In the genomic region with DNA sequence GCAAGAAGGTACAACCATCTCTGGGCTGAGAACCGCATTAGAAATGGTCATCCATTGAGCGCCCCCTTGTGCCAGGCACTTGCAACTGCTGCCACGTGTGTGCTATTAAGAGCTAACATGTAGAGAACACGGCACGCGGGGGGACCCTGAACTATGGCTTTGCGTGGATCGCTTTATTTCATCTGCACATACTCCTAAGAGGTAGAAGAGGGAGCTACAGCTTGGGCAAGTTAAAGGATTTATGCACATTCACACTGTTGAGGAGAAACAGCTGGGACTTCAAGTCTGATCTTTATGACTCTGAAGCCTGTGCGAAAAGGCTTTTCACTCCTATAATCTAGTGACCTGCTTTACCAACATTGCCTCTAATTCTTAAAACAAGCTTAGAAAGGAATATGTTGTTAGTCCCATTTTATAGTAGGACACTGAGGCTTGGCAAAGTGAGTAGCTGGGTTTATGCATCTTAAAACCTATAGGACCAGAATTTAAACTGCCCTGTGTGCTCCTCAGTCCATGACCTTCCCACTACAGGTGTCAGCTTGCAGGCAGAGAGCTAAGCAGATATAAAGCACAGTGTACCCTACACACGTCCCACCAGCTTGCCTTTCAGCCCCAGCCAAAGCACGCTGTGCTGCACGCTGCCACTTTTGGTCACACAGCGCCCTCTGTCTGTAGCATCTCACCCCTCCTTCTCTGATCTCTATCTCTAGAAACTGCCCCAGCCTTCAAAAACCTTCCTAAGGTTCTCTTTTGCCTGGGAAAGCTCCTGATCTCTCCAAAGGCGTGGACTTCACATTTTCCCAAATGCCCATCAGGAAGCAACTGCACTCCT, we compare ENCODE assay signal across 1 cellular context.
TF ChIP-seq lines count a peak whose summit lies in the region.

No MANE protein-coding gene starts in this region.

TF ChIP-seq in IMR-90, 13 proteins besides CTCF, POLR2A, EP300 and RAD21 (continued from another document):
- TF ChIP-seq SMC3 (IDR thresholded peaks at IDR 0.05; ENCODE audit: low read depth, low read length), result peak; percentile 98
